In genomic region chr12:56257071-56257470, GRCh38 we compare ENCODE assay signal across 8 cellular contexts. TPM values are rescaled to one million over a fixed set of nuclear protein-coding genes. Genes with fewer than 3 reads are reported as not detected.
A peak's percentile ranks its signal among the peaks of the same experiment; 100 is the strongest.
DNase-seq lines count a peak whose midpoint lies in the region; ATAC-seq and TF ChIP-seq lines count a peak whose summit lies in the region.

No MANE protein-coding gene starts in this region.

- H3K36me3 Mint-ChIP-seq in activated T-cell treated with anti-CD3 and anti-CD28 coated beads, Interleukin-2, amount 50 U/mL, for 72 hours (ENCODE audit: insufficient read depth in 2 of 2), result peaks cover 0 to 15% of the 10 kb centered on the region in 2 donors
- H3K36me3 Mint-ChIP-seq in memory B cell, result peaks cover 15% of the 10 kb centered on the region

- WGBS in transverse colon (ENCODE audit: low coverage in 1 of 2), 2 donors, result 20 to 60% methylated on average over 1 to 8 of the region's 8 CpGs

- H3K4me3 Mint-ChIP-seq in activated T-cell treated with anti-CD3 and anti-CD28 coated beads, Interleukin-2, amount 50 U/mL, for 72 hours, result peak overlapping the region; percentile 81 to 90
- peak overlapping the region; percentile 85 for H3K4me3 Mint-ChIP-seq in memory B cell

- in situ Hi-C loops in astrocyte of the spinal cord (cut with HindIII; ENCODE audit: low sequenced_read_pairs), result no loop called here
- in situ Hi-C loops in transverse colon (cut with MboI; ENCODE audit: low pct_ligation_motif_present in 1 of 4, low pct_unique_long_range_greater_than_20kb in 1 of 4, low sequenced_read_pairs in 3 of 4), result no loop called here

- H3K27me3 ChIP-seq in transverse colon, result no peaks in the 10 kb centered on the region

- no peak for TF ChIP-seq POLR2A in transverse colon (IDR thresholded peaks at IDR 0.05)

- H3K9me3 Mint-ChIP-seq in activated T-cell treated with anti-CD3 and anti-CD28 coated beads, Interleukin-2, amount 50 U/mL, for 72 hours, result no peaks in the 10 kb centered on the region
- no peaks in the 10 kb centered on the region for H3K9me3 Mint-ChIP-seq in memory B cell

- H3K4me1 Mint-ChIP-seq in activated T-cell treated with anti-CD3 and anti-CD28 coated beads, Interleukin-2, amount 50 U/mL, for 72 hours (ENCODE audit: low read depth), result peaks cover 27% of the 10 kb centered on the region
- H3K4me1 Mint-ChIP-seq in memory B cell, result peaks cover 11% of the 10 kb centered on the region

- H3K9me3 ChIP-seq in transverse colon, result no peaks in the 10 kb centered on the region

- TF ChIP-seq CTCF in astrocyte of the spinal cord (IDR thresholded peaks at IDR 0.05; ENCODE audit: low read depth, low read length) (no peak), transverse colon (IDR thresholded peaks at IDR 0.05) (no peak)

- peak overlapping the region in 2 of 4 donors; percentile 88 to 93 for H3K27ac ChIP-seq in transverse colon

- peaks cover 0 to 37% (median 18%) of the 10 kb centered on the region in 4 donors for H3K36me3 ChIP-seq in transverse colon

- TF ChIP-seq EP300 in transverse colon (IDR thresholded peaks at IDR 0.05; ENCODE audit: low read depth), result no peak

- H3K4me3 ChIP-seq in astrocyte of the spinal cord (ENCODE audit: low read depth, low read length) (peak overlapping the region; percentile 88), transverse colon (peak overlapping the region in 3 of 4 donors; percentile 66 to 83 (median 74))

- H3K27me3 Mint-ChIP-seq in activated T-cell treated with anti-CD3 and anti-CD28 coated beads, Interleukin-2, amount 50 U/mL, for 72 hours (ENCODE audit: low read depth), result no peaks in the 10 kb centered on the region
- H3K27me3 Mint-ChIP-seq in memory B cell, result no peaks in the 10 kb centered on the region

- H3K4me1 ChIP-seq in transverse colon, result peaks cover 16 to 23% (median 22%) of the 10 kb centered on the region in 4 donors

- no peak for ATAC-seq in activated T-cell treated with anti-CD3 and anti-CD28 coated beads, Interleukin-2, amount 50 U/mL, for 72 hours (replicated peaks in 1 of 2)
- no peak for ATAC-seq in memory B cell (ENCODE audit: low read depth)

- intact Hi-C loops in transverse colon (cut with DNase I; ENCODE audit: low total_unique reads), result no loop called here

- no peak for DNase-seq in activated T-cell treated with anti-CD3 and anti-CD28 coated beads, Interleukin-2, amount 50 U/mL, for 72 hours
- no peak for DNase-seq in activated T-cell treated with anti-CD3 and anti-CD28 coated beads, Interleukin-2, amount 50 U/mL, for 1 hour
- DNase-seq in astrocyte of the spinal cord (ENCODE audit: low read depth, low spot score) (no peak), memory B cell (ENCODE audit: low spot score in 2 of 2) (no peak), transverse colon (no peak), MV-4-11 (lab: John Stamatoyannopoulos, UW) (no peak), SW480 (ENCODE audit: low spot score) (no peak), HuH-7.5 (ENCODE audit: low spot score) (no peak)

- H3K27ac Mint-ChIP-seq in activated T-cell treated with anti-CD3 and anti-CD28 coated beads, Interleukin-2, amount 50 U/mL, for 72 hours, result no peak overlapping the region
- H3K27ac Mint-ChIP-seq in memory B cell, result peak overlapping the region; percentile 83

RNA-seq across cellular contexts. Expression of gene ANKRD52, which starts 1.1 kb away (rescaled TPM):
- total RNA-seq in activated T-cell treated with anti-CD3 and anti-CD28 coated beads, Interleukin-2, amount 50 U/mL, for 72 hours, result 10 to 100 TPM; 46.7 to 50.7 TPM
- total RNA-seq in transverse colon, result 100 to 1,000 TPM in 1 of 4 donors, 10 to 100 TPM in 3; 28.4 to 120 (median 40.0) TPM

RNA-seq across cellular contexts. Expression of gene COQ10A, which starts 9.7 kb away (rescaled TPM):
- total RNA-seq in activated T-cell treated with anti-CD3 and anti-CD28 coated beads, Interleukin-2, amount 50 U/mL, for 72 hours, result 1 to 10 TPM; 5.9 to 7.3 TPM
- total RNA-seq in transverse colon, result 10 to 100 TPM in 3 of 4 donors, 1 to 10 TPM in 1; 6.7 to 51.5 (median 27.9) TPM

RNA-seq across cellular contexts. Expression of gene SLC39A5, which starts 27.2 kb away (rescaled TPM):
- total RNA-seq in activated T-cell treated with anti-CD3 and anti-CD28 coated beads, Interleukin-2, amount 50 U/mL, for 72 hours, result 1 to 10 TPM in 1 of 2 donors, under 1 TPM in 1; 0.44 to 1.1 TPM
- 100 to 1,000 TPM; 225 to 325 (median 283) TPM for total RNA-seq in transverse colon

RNA-seq across cellular contexts. Expression of gene NABP2, which starts 32.9 kb away (rescaled TPM):
- 10 to 100 TPM; 61.8 to 72.7 TPM for total RNA-seq in activated T-cell treated with anti-CD3 and anti-CD28 coated beads, Interleukin-2, amount 50 U/mL, for 72 hours
- 10 to 100 TPM in 3 of 4 donors, 1 to 10 TPM in 1; 4.9 to 26.8 (median 15.5) TPM for total RNA-seq in transverse colon

RNA-seq across cellular contexts. Expression of gene RNF41, which starts 35.3 kb away (rescaled TPM):
- total RNA-seq in activated T-cell treated with anti-CD3 and anti-CD28 coated beads, Interleukin-2, amount 50 U/mL, for 72 hours, result 10 to 100 TPM; 35.4 to 40.2 TPM
- total RNA-seq in transverse colon, result 10 to 100 TPM; 39.0 to 51.3 (median 42.7) TPM

Comparison
In these comparisons a context has a peak if more than half of its experiments do, and no peak if none do; other contexts are left out.
1. RNA of gene SLC39A5, which starts 27.2 kb away (total RNA-seq): 225 to 325 TPM in transverse colon; 0.44 to 1.1 TPM in activated T-cell treated with anti-CD3 and anti-CD28 coated beads, Interleukin-2, amount 50 U/mL, for 72 hours; every median in the first group is over 100 times any median in the second.